In genomic region chr2:65607906-65608305, GRCh38 we compare ENCODE assay signal across 15 cellular contexts.
"Had no signal": no experiment of that assay in that cellular context is flagged by ENCODE, and none has a peak within 500 bp of the region (broad histone marks: within the 10 kb centered on the region; RNA-seq: fewer than 3 reads in every experiment).

No MANE protein-coding gene starts in this region.

- DNase-seq: activated CD4-positive, alpha-beta T cell treated with anti-CD3 and anti-CD28 coated beads for 1 hour; activated CD4-positive, alpha-beta T cell treated with anti-CD3 and anti-CD28 coated beads, Interleukin-2, amount 50 U/mL, for 48 hours; activated CD8-positive, alpha-beta memory T cell treated with anti-CD3 and anti-CD28 coated beads, Interleukin-2, amount 10 ng/mL, durations not matched to agents 7 days and 5 days; activated effector memory CD4-positive, alpha-beta T cell treated with anti-CD3 and anti-CD28 coated beads, Interleukin-2, amount 50 U/mL, for 16 hours; activated T-cell treated with anti-CD3 and anti-CD28 coated beads, Interleukin-2, amount 50 U/mL, for 24 hours; amniotic stem cell; brain microvascular endothelial cell; dermis blood vessel endothelial cell; hippocampal formation; kidney glomerular epithelial cell; naive thymus-derived CD8-positive, alpha-beta T cell; stimulated activated CD4-positive, alpha-beta T cell treated with anti-CD3 and anti-CD28 coated beads, Interleukin-12 subunit alpha, Interleukin-12 subunit beta, amount 100 ng/mL, for 4 hours had no signal

- ATAC-seq: activated CD8-positive, alpha-beta memory T cell treated with anti-CD3 and anti-CD28 coated beads, Interleukin-2, amount 10 ng/mL, durations not matched to agents 7 days and 5 days; activated naive CD4-positive, alpha-beta T cell treated with anti-CD3 and anti-CD28 coated beads, Interleukin-2, amount 50 U/mL, for 72 hours; naive thymus-derived CD8-positive, alpha-beta T cell had no signal

- H3K27me3 ChIP-seq: brain microvascular endothelial cell had no signal

- H3K27ac Mint-ChIP-seq: activated CD8-positive, alpha-beta memory T cell treated with anti-CD3 and anti-CD28 coated beads, Interleukin-2, amount 10 ng/mL, durations not matched to agents 7 days and 5 days; activated naive CD4-positive, alpha-beta T cell treated with anti-CD3 and anti-CD28 coated beads, Interleukin-2, amount 50 U/mL, for 72 hours; activated T-cell treated with anti-CD3 and anti-CD28 coated beads, Interleukin-2, amount 50 U/mL, for 24 hours; stimulated activated naive CD8-positive, alpha-beta T cell treated with anti-CD3 and anti-CD28 coated beads, Interleukin-15, Interleukin-2, amounts not matched to agents 100 ng/mL and 50 ng/mL, for 24 hours; T-helper 2 cell treated with Interferon-gamma antibody and Interleukin-4, amounts not matched to agents 5 μg/mL and 100 μg/mL, for 36 hours had no signal

- H3K36me3 Mint-ChIP-seq: activated CD8-positive, alpha-beta memory T cell treated with anti-CD3 and anti-CD28 coated beads, Interleukin-2, amount 10 ng/mL, durations not matched to agents 7 days and 5 days; activated naive CD4-positive, alpha-beta T cell treated with anti-CD3 and anti-CD28 coated beads, Interleukin-2, amount 50 U/mL, for 72 hours; naive thymus-derived CD8-positive, alpha-beta T cell had no signal

- H3K27ac ChIP-seq: brain microvascular endothelial cell had no signal

- H3K36me3 ChIP-seq: brain microvascular endothelial cell had no signal

- H3K27me3 Mint-ChIP-seq: stimulated activated naive CD8-positive, alpha-beta T cell treated with anti-CD3 and anti-CD28 coated beads, Interleukin-15, Interleukin-2, amounts not matched to agents 100 ng/mL and 50 ng/mL, for 24 hours had no signal

- H3K9me3 Mint-ChIP-seq: activated naive CD4-positive, alpha-beta T cell treated with anti-CD3 and anti-CD28 coated beads, Interleukin-2, amount 50 U/mL, for 72 hours; activated T-cell treated with anti-CD3 and anti-CD28 coated beads, Interleukin-2, amount 50 U/mL, for 24 hours; naive thymus-derived CD8-positive, alpha-beta T cell; stimulated activated naive CD8-positive, alpha-beta T cell treated with anti-CD3 and anti-CD28 coated beads, Interleukin-15, Interleukin-2, amounts not matched to agents 100 ng/mL and 50 ng/mL, for 24 hours; T-helper 2 cell treated with Interferon-gamma antibody and Interleukin-4, amounts not matched to agents 5 μg/mL and 100 μg/mL, for 36 hours had no signal

- H3K4me3 Mint-ChIP-seq: activated CD8-positive, alpha-beta memory T cell treated with anti-CD3 and anti-CD28 coated beads, Interleukin-2, amount 10 ng/mL, durations not matched to agents 7 days and 5 days; activated T-cell treated with anti-CD3 and anti-CD28 coated beads, Interleukin-2, amount 50 U/mL, for 24 hours; naive thymus-derived CD8-positive, alpha-beta T cell; stimulated activated naive CD8-positive, alpha-beta T cell treated with anti-CD3 and anti-CD28 coated beads, Interleukin-15, Interleukin-2, amounts not matched to agents 100 ng/mL and 50 ng/mL, for 24 hours; T-helper 2 cell treated with Interferon-gamma antibody and Interleukin-4, amounts not matched to agents 5 μg/mL and 100 μg/mL, for 36 hours had no signal
